In genomic region chr14:21213652-21214051, GRCh38 we compare ENCODE assay signal across 33 cellular contexts. TPM values are rescaled to one million over a fixed set of nuclear protein-coding genes. Genes with fewer than 3 reads are reported as not detected.
DNase-seq lines count a peak whose midpoint lies in the region; ATAC-seq and TF ChIP-seq lines count a peak whose summit lies in the region.
"Had no signal": no experiment of that assay in that cellular context is flagged by ENCODE, and none has a peak within 500 bp of the region (broad histone marks: within the 10 kb centered on the region; RNA-seq: fewer than 3 reads in every experiment).

No MANE protein-coding gene starts in this region.

- WGBS in smooth muscle cell (ENCODE audit: low lambda C conversion rate) = 97% methylated on average over 1 of the region's 1 CpG

- TF ChIP-seq CTCF in smooth muscle cell (IDR thresholded peaks at IDR 0.05; ENCODE audit: borderline replicate concordance, insufficient read depth, poor library complexity, severe bottlenecking) = no peak

- no peaks in the 10 kb centered on the region for H3K27me3 Mint-ChIP-seq in activated T-cell treated with anti-CD3 and anti-CD28 coated beads, Interleukin-2, amount 50 U/mL, for 72 hours (ENCODE audit: low read depth)
- H3K27me3 Mint-ChIP-seq in CD8-positive, alpha-beta memory T cell = no peaks in the 10 kb centered on the region
- H3K27me3 Mint-ChIP-seq in activated naive CD8-positive, alpha-beta T cell treated with anti-CD3 and anti-CD28 coated beads for 36 hours = no peaks in the 10 kb centered on the region

- peaks cover 56% of the 10 kb centered on the region for H3K4me1 Mint-ChIP-seq in activated T-cell treated with anti-CD3 and anti-CD28 coated beads, Interleukin-2, amount 50 U/mL, for 72 hours (ENCODE audit: low read depth)
- peaks cover 60 to 86% (median 70%) of the 10 kb centered on the region in 3 donors for H3K4me1 Mint-ChIP-seq in CD8-positive, alpha-beta memory T cell
- H3K4me1 Mint-ChIP-seq in activated naive CD8-positive, alpha-beta T cell treated with anti-CD3 and anti-CD28 coated beads for 36 hours = peaks cover 58% of the 10 kb centered on the region

- H2AFZ ChIP-seq in smooth muscle cell (ENCODE audit: low read depth) = no peak overlapping the region
- H2AFZ ChIP-seq: hepatocyte had no signal

- peaks cover 99% of the 10 kb centered on the region for H4K20me1 ChIP-seq in smooth muscle cell (ENCODE audit: low read depth)

- H3K4me1 ChIP-seq in CD8-positive, alpha-beta memory T cell (ENCODE audit: insufficient read depth, low read length) = peaks cover 43% of the 10 kb centered on the region
- H3K4me1 ChIP-seq in smooth muscle cell (ENCODE audit: low read depth) = peaks cover 15% of the 10 kb centered on the region
- H3K4me1 ChIP-seq: breast epithelium, testis had no signal

- H3K27me3 ChIP-seq in CD8-positive, alpha-beta memory T cell (ENCODE audit: insufficient read depth, low read length, poor library complexity, severe bottlenecking) = no peaks in the 10 kb centered on the region
- H3K27me3 ChIP-seq in smooth muscle cell (ENCODE audit: low read depth) = no peaks in the 10 kb centered on the region
- H3K27me3 ChIP-seq: breast epithelium, gastroesophageal sphincter, hepatocyte, testis had no signal

- CTCF ChIA-PET in CD8-positive, alpha-beta memory T cell (lab: Charles Lee) = no interaction called here

- H3K9me3 ChIP-seq in CD8-positive, alpha-beta memory T cell (ENCODE audit: low read length) = no peaks in the 10 kb centered on the region
- H3K9me3 ChIP-seq in smooth muscle cell (replicated peaks; ENCODE audit: low read depth) = no peaks in the 10 kb centered on the region
- H3K9me3 ChIP-seq: A549, breast epithelium, gastroesophageal sphincter, lower lobe of right lung, testis had no signal

- no peak for ATAC-seq in activated T-cell treated with anti-CD3 and anti-CD28 coated beads, Interleukin-2, amount 50 U/mL, for 72 hours (replicated peaks in 1 of 2)
- no peak for ATAC-seq in GM21367 (IDR thresholded peaks at IDR 0.05; ENCODE audit: unreplicated experiment)
- ATAC-seq: A549, gastroesophageal sphincter, GM12878, lower lobe of right lung had no signal

- DNase-seq in activated T-cell treated with anti-CD3 and anti-CD28 coated beads, Interleukin-2, amount 50 U/mL, for 72 hours = no peak
- DNase-seq in activated T-cell treated with anti-CD3 and anti-CD28 coated beads for 4 hours = no peak
- DNase-seq in CD8-positive, alpha-beta memory T cell = no peak
- no peak for DNase-seq in activated naive CD8-positive, alpha-beta T cell treated with anti-CD3 and anti-CD28 coated beads for 36 hours
- no peak for DNase-seq in smooth muscle cell (lab: John Stamatoyannopoulos, UW; ENCODE audit: unreplicated experiment)
- no peak for DNase-seq in NCI-H1417 treated with DMSO at 0.1 percent for 48 hours (lab: John Stamatoyannopoulos, UW)
- no peak for DNase-seq in putamen (ENCODE audit: low spot score)
- DNase-seq: activated CD8-positive, alpha-beta memory T cell treated with anti-CD3 and anti-CD28 coated beads for 24 hours; activated naive CD4-positive, alpha-beta T cell; anterior cingulate cortex; KBM-7; lower lobe of right lung; NCI-H1092 treated with DMSO at 0.1 percent for 48 hours; NCI-H187 treated with DMSO at 0.1 percent for 48 hours; NCI-H2171; NCI-H82; RPMI8226; stimulated activated naive CD4-positive, alpha-beta T cell; testis had no signal

- H3K9me3 Mint-ChIP-seq in activated T-cell treated with anti-CD3 and anti-CD28 coated beads, Interleukin-2, amount 50 U/mL, for 72 hours = no peaks in the 10 kb centered on the region
- H3K9me3 Mint-ChIP-seq in CD8-positive, alpha-beta memory T cell = no peaks in the 10 kb centered on the region
- no peaks in the 10 kb centered on the region for H3K9me3 Mint-ChIP-seq in activated naive CD8-positive, alpha-beta T cell treated with anti-CD3 and anti-CD28 coated beads for 36 hours

- H3K36me3 ChIP-seq in CD8-positive, alpha-beta memory T cell (ENCODE audit: insufficient read depth, low read length) = peaks cover 44% of the 10 kb centered on the region
- peaks cover 41% of the 10 kb centered on the region for H3K36me3 ChIP-seq in smooth muscle cell (ENCODE audit: low read depth)

- H3F3A ChIP-seq in smooth muscle cell (ENCODE audit: low read depth) = peaks cover 69% of the 10 kb centered on the region

- H3K27ac Mint-ChIP-seq in activated T-cell treated with anti-CD3 and anti-CD28 coated beads, Interleukin-2, amount 50 U/mL, for 72 hours = peak overlapping the region; percentile 99
- H3K27ac Mint-ChIP-seq in CD8-positive, alpha-beta memory T cell = peak overlapping the region in 7 of 8 donors; percentile 46 to 83 (median 60)
- peak overlapping the region; percentile 43 for H3K27ac Mint-ChIP-seq in activated naive CD8-positive, alpha-beta T cell treated with anti-CD3 and anti-CD28 coated beads for 36 hours

- H3K27ac ChIP-seq in CD8-positive, alpha-beta memory T cell (ENCODE audit: low read depth, low read length) = no peak overlapping the region
- H3K27ac ChIP-seq in smooth muscle cell (ENCODE audit: low read depth) = peak overlapping the region; percentile 0
- H3K27ac ChIP-seq: A549, breast epithelium, gastroesophageal sphincter, hepatocyte, lower lobe of right lung, testis had no signal

- no peak overlapping the region for H3K9ac ChIP-seq in smooth muscle cell (ENCODE audit: low read depth)

- H3K79me2 ChIP-seq in smooth muscle cell (ENCODE audit: low read depth) = peaks cover 78% of the 10 kb centered on the region

- H3K36me3 Mint-ChIP-seq in activated T-cell treated with anti-CD3 and anti-CD28 coated beads, Interleukin-2, amount 50 U/mL, for 72 hours (ENCODE audit: insufficient read depth in 2 of 2) = peaks cover 10 to 64% of the 10 kb centered on the region in 2 donors
- H3K36me3 Mint-ChIP-seq in CD8-positive, alpha-beta memory T cell = peaks cover 16 to 91% (median 41%) of the 10 kb centered on the region in 3 donors
- peaks cover 66% of the 10 kb centered on the region for H3K36me3 Mint-ChIP-seq in activated naive CD8-positive, alpha-beta T cell treated with anti-CD3 and anti-CD28 coated beads for 36 hours

- POLR2A ChIA-PET in CD8-positive, alpha-beta memory T cell (lab: Charles Lee) = no interaction called here

- H3K4me3 Mint-ChIP-seq in activated T-cell treated with anti-CD3 and anti-CD28 coated beads, Interleukin-2, amount 50 U/mL, for 72 hours = no peak overlapping the region
- peak overlapping the region in 4 of 7 donors; percentile 13 to 50 (median 32) for H3K4me3 Mint-ChIP-seq in CD8-positive, alpha-beta memory T cell
- no peak overlapping the region for H3K4me3 Mint-ChIP-seq in activated naive CD8-positive, alpha-beta T cell treated with anti-CD3 and anti-CD28 coated beads for 36 hours

- no peak overlapping the region for H3K4me2 ChIP-seq in smooth muscle cell
- H3K4me2 ChIP-seq: A549, hepatocyte had no signal

- no peak overlapping the region for H3K4me3 ChIP-seq in CD8-positive, alpha-beta memory T cell (ENCODE audit: low read length)
- H3K4me3 ChIP-seq in smooth muscle cell = no peak overlapping the region
- H3K4me3 ChIP-seq: A549, breast epithelium, gastroesophageal sphincter, GM12878, hepatocyte, lower lobe of right lung, testis had no signal

RNA-seq across cellular contexts. Expression of gene HNRNPC, which starts 55.6 kb away (rescaled TPM):
- 1,000 to 10,000 TPM; 1,220 to 1,492 TPM for total RNA-seq in activated T-cell treated with anti-CD3 and anti-CD28 coated beads, Interleukin-2, amount 50 U/mL, for 72 hours
- total RNA-seq in CD8-positive, alpha-beta memory T cell = 1,000 to 10,000 TPM; 1,158 to 1,180 TPM
- 700 TPM for polyA plus RNA-seq in CD8-positive, alpha-beta memory T cell
- total RNA-seq in activated naive CD8-positive, alpha-beta T cell treated with anti-CD3 and anti-CD28 coated beads for 36 hours = 1,000 to 10,000 TPM; 1,256 to 1,302 TPM
- 514 and 606 TPM in 2 replicates for total RNA-seq in smooth muscle cell
- polyA plus RNA-seq in smooth muscle cell = 408 TPM in 2 replicates

RNA-seq across cellular contexts. Expression of gene OR5AU1, which starts 57.8 kb away (rescaled TPM):
- not detected for total RNA-seq in activated T-cell treated with anti-CD3 and anti-CD28 coated beads, Interleukin-2, amount 50 U/mL, for 72 hours
- not detected for total RNA-seq in CD8-positive, alpha-beta memory T cell
- polyA plus RNA-seq in CD8-positive, alpha-beta memory T cell = not detected
- total RNA-seq in activated naive CD8-positive, alpha-beta T cell treated with anti-CD3 and anti-CD28 coated beads for 36 hours = not detected
- total RNA-seq in smooth muscle cell = not detected in 2 replicates
- polyA plus RNA-seq in smooth muscle cell = not detected in 2 replicates
- total RNA-seq: breast epithelium; gastroesophageal sphincter; GM12878; H4; hepatocyte; lower lobe of right lung; M059J; mononuclear cell; NCI-H460; osteocyte; T-helper 1 cell treated with Interleukin-12 subunit alpha and Interleukin-12 subunit beta and Interleukin-4 antibody, amounts not matched to agents 30 ng/mL and 1 ng/mL, for 36 hours; ureter had no signal
- polyA plus RNA-seq: A549, GM12878, hepatocyte, neural cell had no signal

Comparison
In these comparisons a context has a peak if more than half of its experiments do, and no peak if none do; other contexts are left out.
1. H3K27ac Mint-ChIP-seq: peak in every context shown above with its lines; median percentile 99 in activated T-cell treated with anti-CD3 and anti-CD28 coated beads, Interleukin-2, amount 50 U/mL, for 72 hours; 60 in CD8-positive, alpha-beta memory T cell; 43 in activated naive CD8-positive, alpha-beta T cell treated with anti-CD3 and anti-CD28 coated beads for 36 hours.
2. H3K4me3 Mint-ChIP-seq: peak in CD8-positive, alpha-beta memory T cell (4 of 7); none in activated T-cell treated with anti-CD3 and anti-CD28 coated beads, Interleukin-2, amount 50 U/mL, for 72 hours (0 of 2) and activated naive CD8-positive, alpha-beta T cell treated with anti-CD3 and anti-CD28 coated beads for 36 hours (single experiment).